ENCODE assay signal across 14 cellular contexts in the genomic region with DNA sequence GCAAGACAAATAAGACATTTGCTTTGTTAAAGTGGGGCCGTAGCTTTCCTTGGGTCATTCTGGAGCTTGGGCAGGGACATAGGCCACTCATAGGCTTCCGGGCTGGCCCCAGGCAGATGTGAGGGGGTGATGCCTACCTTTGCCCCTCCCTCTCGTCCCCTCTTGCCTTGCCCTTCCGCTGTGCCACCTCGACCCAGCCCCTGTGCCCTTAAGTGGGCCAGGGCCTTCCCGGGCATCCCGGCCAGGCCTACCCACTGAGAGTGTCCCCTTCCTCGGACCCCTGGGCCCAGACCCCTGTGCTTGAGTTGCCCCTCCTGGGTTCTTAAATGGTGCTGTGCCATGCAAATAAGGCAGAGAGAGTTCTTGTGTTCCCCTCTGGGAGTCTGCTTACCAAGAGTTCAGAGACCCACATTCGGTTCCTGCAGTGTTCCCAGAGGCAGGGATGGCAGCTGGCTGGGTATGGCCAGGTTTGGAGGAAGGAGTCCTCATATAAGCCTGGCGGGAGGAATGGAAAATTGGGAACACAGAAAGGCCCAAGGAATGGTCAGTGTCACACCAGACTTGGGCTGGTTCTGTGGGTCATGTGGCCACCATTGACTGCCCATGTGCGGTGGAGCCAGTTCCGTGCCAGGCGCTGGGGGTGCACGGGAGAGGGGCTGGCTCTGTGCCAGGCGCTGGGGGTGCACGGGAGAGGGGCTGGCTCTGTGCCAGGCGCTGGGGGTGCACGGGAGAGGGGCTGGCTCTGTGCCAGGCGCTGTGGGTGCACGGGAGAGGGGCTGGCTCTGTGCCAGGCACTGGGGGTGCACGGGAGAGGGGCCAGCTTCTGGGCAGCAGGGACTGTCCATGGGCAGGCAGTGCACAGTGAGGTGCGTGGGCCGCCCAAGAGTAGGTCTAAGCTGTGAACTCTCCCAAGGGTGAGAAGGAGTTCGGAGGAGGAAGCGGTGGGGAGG.
A peak's percentile ranks its signal among the peaks of the same experiment; 100 is the strongest.
DNase-seq lines count a peak whose midpoint lies in the region; ATAC-seq and TF ChIP-seq lines count a peak whose summit lies in the region.
"Had no signal": no experiment of that assay in that cellular context is flagged by ENCODE, and none has a peak within 500 bp of the region (broad histone marks: within the 10 kb centered on the region; RNA-seq: fewer than 3 reads in every experiment).

No MANE protein-coding gene starts in this region.

- H3K36me3 ChIP-seq in BLaER1 treated with 17β-estradiol and CSF1 and Interleukin-3, amounts not matched to agents 10 nM and 100 nM, result peaks cover 0 to 35% (median 5%) of the 10 kb centered on the region in 11 experiments; a peak in 11 of 22 replicates
- H3K36me3 ChIP-seq in body of pancreas (replicated peaks in 1 of 2; ENCODE audit: insufficient read depth in 1 of 2, low read depth in 2 of 2), result no peaks in the 10 kb centered on the region

- no peak overlapping the region for H3K27ac Mint-ChIP-seq in activated T-helper 2 cell treated with anti-CD3 and anti-CD28 coated beads, Interferon-gamma antibody, Interleukin-2, Interleukin-4, amounts not matched to agents 10 μg/mL and 5 μg/mL and 100 μg/mL, durations not matched to agents 14 hours and 24 hours and 36 hours
- H3K27ac Mint-ChIP-seq in H9, result peak overlapping the region in 1 of 3 experiments; percentile 68; a peak in 2 of 7 replicates
- H3K27ac Mint-ChIP-seq: activated B cell treated with CpG ODN at 0.5 μM for 24 hours; activated T-cell treated with anti-CD3 and anti-CD28 coated beads, Interleukin-2, amount 50 U/mL, for 72 hours; memory B cell; stimulated activated naive CD8-positive, alpha-beta T cell treated with anti-CD3 and anti-CD28 coated beads, Interleukin-15, Interleukin-2, amounts not matched to agents 100 ng/mL and 50 ng/mL, for 24 hours had no signal

- H3K4me3 ChIP-seq in BLaER1 treated with 17β-estradiol and CSF1 and Interleukin-3, amounts not matched to agents 10 nM and 100 nM, result no peak overlapping the region
- H3K4me3 ChIP-seq in body of pancreas, result no peak overlapping the region

- H3K27me3 ChIP-seq in BLaER1 treated with 17β-estradiol and CSF1 and Interleukin-3, amounts not matched to agents 10 nM and 100 nM, result no peaks in the 10 kb centered on the region
- H3K27me3 ChIP-seq in body of pancreas, result no peaks in the 10 kb centered on the region
- no peaks in the 10 kb centered on the region for H3K27me3 ChIP-seq in H9 (ENCODE audit: insufficient read depth, low read length)

- no peak overlapping the region for H3T11ph ChIP-seq in H9 (ENCODE audit: low read length)

- H3K4me2 ChIP-seq in BLaER1 treated with 17β-estradiol and CSF1 and Interleukin-3, amounts not matched to agents 10 nM and 100 nM, result peak overlapping the region in 9 of 11 experiments; percentile 49 to 78 (median 70); a peak in 16 of 22 replicates
- no peak overlapping the region for H3K4me2 ChIP-seq in H9 (ENCODE audit: insufficient read depth, insufficient read length, low read length)

- peaks cover 13 to 59% (median 58%) of the 10 kb centered on the region in 10 experiments for H3K4me1 ChIP-seq in BLaER1 treated with 17β-estradiol and CSF1 and Interleukin-3, amounts not matched to agents 10 nM and 100 nM
- H3K4me1 ChIP-seq in body of pancreas (peaks cover 15% of the 10 kb centered on the region), H9 (ENCODE audit: insufficient read depth, low read length) (no peaks in the 10 kb centered on the region)

- no peak for ATAC-seq in body of pancreas
- ATAC-seq in GM18517 (IDR thresholded peaks at IDR 0.05; ENCODE audit: unreplicated experiment), result no peak
- ATAC-seq: activated T-cell treated with anti-CD3 and anti-CD28 coated beads, Interleukin-2, amount 50 U/mL, for 72 hours had no signal

- H3K27ac ChIP-seq in BLaER1 treated with 17β-estradiol and CSF1 and Interleukin-3, amounts not matched to agents 10 nM and 100 nM, result peak overlapping the region in 8 of 11 experiments; percentile 12 to 86 (median 84); a peak in 15 of 22 replicates
- H3K27ac ChIP-seq in body of pancreas (no peak overlapping the region), H9 (ENCODE audit: insufficient read length, low read depth, low read length) (no peak overlapping the region)

- H4K8ac ChIP-seq in H9 (replicated peaks; ENCODE audit: insufficient read length, low read depth, low read length), result no peak overlapping the region

- H3K36me3 Mint-ChIP-seq in activated T-helper 2 cell treated with anti-CD3 and anti-CD28 coated beads, Interferon-gamma antibody, Interleukin-2, Interleukin-4, amounts not matched to agents 10 μg/mL and 5 μg/mL and 100 μg/mL, durations not matched to agents 14 hours and 24 hours and 36 hours (ENCODE audit: low read depth), result peaks cover 10% of the 10 kb centered on the region
- H3K36me3 Mint-ChIP-seq in H9 (ENCODE audit: insufficient read depth in 1 of 3, low read depth in 3 of 3), result no peaks in the 10 kb centered on the region; a peak in 1 of 7 replicates

- intact Hi-C loops in body of pancreas (cut with DNase I), result no loop called here
- intact Hi-C loops in activated T-helper 2 cell treated with anti-CD3 and anti-CD28 coated beads, Interferon-gamma antibody, Interleukin-2, Interleukin-4, amounts not matched to agents 10 μg/mL and 5 μg/mL and 100 μg/mL, durations not matched to agents 14 hours and 24 hours and 36 hours (cut with micrococcal nuclease), result no loop called here

- no peaks in the 10 kb centered on the region for H3K27me3 Mint-ChIP-seq in activated T-helper 2 cell treated with anti-CD3 and anti-CD28 coated beads, Interferon-gamma antibody, Interleukin-2, Interleukin-4, amounts not matched to agents 10 μg/mL and 5 μg/mL and 100 μg/mL, durations not matched to agents 14 hours and 24 hours and 36 hours (ENCODE audit: low read depth)
- peaks cover 4% of the 10 kb centered on the region; the same call in 1 of the 2 replicates for H3K27me3 Mint-ChIP-seq in H9 (ENCODE audit: low read depth)
- H3K27me3 Mint-ChIP-seq: activated B cell treated with CpG ODN at 0.5 μM for 24 hours; memory B cell; stimulated activated naive CD8-positive, alpha-beta T cell treated with anti-CD3 and anti-CD28 coated beads, Interleukin-15, Interleukin-2, amounts not matched to agents 100 ng/mL and 50 ng/mL, for 24 hours had no signal

- H3K9me3 Mint-ChIP-seq in activated T-helper 2 cell treated with anti-CD3 and anti-CD28 coated beads, Interferon-gamma antibody, Interleukin-2, Interleukin-4, amounts not matched to agents 10 μg/mL and 5 μg/mL and 100 μg/mL, durations not matched to agents 14 hours and 24 hours and 36 hours, result no peaks in the 10 kb centered on the region
- H3K9me3 Mint-ChIP-seq in H9, result no peaks in the 10 kb centered on the region
- H3K9me3 Mint-ChIP-seq: activated B cell treated with CpG ODN at 0.5 μM for 24 hours; activated T-cell treated with anti-CD3 and anti-CD28 coated beads, Interleukin-2, amount 50 U/mL, for 72 hours; memory B cell; stimulated activated naive CD8-positive, alpha-beta T cell treated with anti-CD3 and anti-CD28 coated beads, Interleukin-15, Interleukin-2, amounts not matched to agents 100 ng/mL and 50 ng/mL, for 24 hours had no signal

- no peak overlapping the region for H2BK12ac ChIP-seq in H9 (ENCODE audit: insufficient read length, low read depth, low read length)

- no peaks in the 10 kb centered on the region for H3K79me2 ChIP-seq in H9 (ENCODE audit: insufficient read depth, low read length)

- H3K9me3 ChIP-seq in BLaER1 treated with 17β-estradiol and CSF1 and Interleukin-3, amounts not matched to agents 10 nM and 100 nM (replicated peaks in 1 of 11), result peaks cover 0 to 31% (median 21%) of the 10 kb centered on the region in 11 experiments; a peak in 18 of 22 replicates
- H3K9me3 ChIP-seq in body of pancreas, result no peaks in the 10 kb centered on the region
- H3K9me3 ChIP-seq in H9 (ENCODE audit: control insufficient read depth, low read depth, low read length), result no peaks in the 10 kb centered on the region

- no peak overlapping the region for H4K91ac ChIP-seq in H9 (ENCODE audit: insufficient read length, low read depth, low read length)

- no peak overlapping the region; the same call in 1 of the 2 replicates for H3K14ac ChIP-seq in H9 (ENCODE audit: insufficient read depth, low read length)

- 54 to 78% methylated on average over 17 to 24 of the region's 25 CpGs for WGBS in body of pancreas, 2 donors
- WGBS in H9 (ENCODE audit: extremely low coverage, insufficient read length, low lambda C conversion rate), result no CpG with 5 or more reads among the region's 25 CpGs

- peaks cover 12% of the 10 kb centered on the region for H3K4me1 Mint-ChIP-seq in activated T-helper 2 cell treated with anti-CD3 and anti-CD28 coated beads, Interferon-gamma antibody, Interleukin-2, Interleukin-4, amounts not matched to agents 10 μg/mL and 5 μg/mL and 100 μg/mL, durations not matched to agents 14 hours and 24 hours and 36 hours (ENCODE audit: low read depth)
- peaks cover 9 to 19% of the 10 kb centered on the region in 2 experiments for H3K4me1 Mint-ChIP-seq in H9

- H2BK20ac ChIP-seq in H9 (ENCODE audit: low read depth, low read length, poor library complexity, severe bottlenecking), result no peak overlapping the region

- no peak overlapping the region for H2BK5ac ChIP-seq in H9 (ENCODE audit: insufficient read length, low read length)

- H3K79me1 ChIP-seq in H9 (ENCODE audit: insufficient read depth, low read depth, low read length, poor library complexity, severe bottlenecking), result no peaks in the 10 kb centered on the region

- no peak overlapping the region; the same call in 1 of the 2 replicates for H3K4ac ChIP-seq in H9 (ENCODE audit: low read depth, low read length)

- H3K23ac ChIP-seq in H9 (ENCODE audit: insufficient read length, low read depth, low read length), result no peak overlapping the region

- H3K4me3 Mint-ChIP-seq in activated T-helper 2 cell treated with anti-CD3 and anti-CD28 coated beads, Interferon-gamma antibody, Interleukin-2, Interleukin-4, amounts not matched to agents 10 μg/mL and 5 μg/mL and 100 μg/mL, durations not matched to agents 14 hours and 24 hours and 36 hours (ENCODE audit: low read depth), result no peak overlapping the region
- no peak overlapping the region for H3K4me3 Mint-ChIP-seq in H9
- H3K4me3 Mint-ChIP-seq: activated B cell treated with CpG ODN at 0.5 μM for 24 hours; activated T-cell treated with anti-CD3 and anti-CD28 coated beads, Interleukin-2, amount 50 U/mL, for 72 hours; memory B cell; stimulated activated naive CD8-positive, alpha-beta T cell treated with anti-CD3 and anti-CD28 coated beads, Interleukin-15, Interleukin-2, amounts not matched to agents 100 ng/mL and 50 ng/mL, for 24 hours had no signal

- H2AK5ac ChIP-seq in H9 (ENCODE audit: insufficient read length, low read length), result no peak overlapping the region

- no peak for TF ChIP-seq POLR2A in body of pancreas (IDR thresholded peaks at IDR 0.05)

- H3K56ac ChIP-seq in H9 (ENCODE audit: insufficient read length, low read depth, low read length), result no peak overlapping the region

- no peak overlapping the region for H2BK15ac ChIP-seq in H9 (ENCODE audit: low read depth, low read length)

- DNase-seq in NCI-H1105 treated with DMSO at 0.1 percent for 48 hours (lab: John Stamatoyannopoulos, UW), result peak; percentile 90
- peak in 3 of 4 donors; percentile 26 to 45 (median 36) for DNase-seq in body of pancreas
- DNase-seq in mesenteric fat pad (ENCODE audit: low spot score), result peak; percentile 88
- DNase-seq in activated T-helper 2 cell treated with anti-CD3 and anti-CD28 coated beads, Interferon-gamma antibody, Interleukin-2, Interleukin-4, amounts not matched to agents 10 μg/mL and 5 μg/mL and 100 μg/mL, durations not matched to agents 14 hours and 24 hours and 36 hours (ENCODE audit: low spot score), result no peak
- DNase-seq in HUDEP-2 (lab: John Stamatoyannopoulos, UW; ENCODE audit: unreplicated experiment in 76 of 76), result no peak
- no peak for DNase-seq in H9
- DNase-seq: activated B cell treated with CpG ODN at 0.5 μM for 24 hours; activated T-cell treated with anti-CD3 and anti-CD28 coated beads, Interleukin-2, amount 50 U/mL, for 72 hours; NK-92 treated with Interleukin-12 subunit alpha and Interleukin-12 subunit beta, amount 100 ng/mL, for 24 hours; stimulated activated CD4-positive, alpha-beta T cell treated with anti-CD3 and anti-CD28 coated beads, Interleukin-2, amount 100 ng/mL, for 48 hours had no signal

- H4K20me1 ChIP-seq in BLaER1 treated with 17β-estradiol and CSF1 and Interleukin-3, amounts not matched to agents 10 nM and 100 nM, result no peaks in the 10 kb centered on the region
- no peaks in the 10 kb centered on the region for H4K20me1 ChIP-seq in H9 (ENCODE audit: control insufficient read depth, insufficient read depth, insufficient read length)

- no peaks in the 10 kb centered on the region for H3K23me2 ChIP-seq in H9 (ENCODE audit: insufficient read length, low read depth, low read length, poor library complexity, severe bottlenecking)

- no peak overlapping the region for H4K5ac ChIP-seq in H9 (ENCODE audit: insufficient read length, low read depth, low read length)

- no peak overlapping the region for H3K18ac ChIP-seq in H9 (ENCODE audit: insufficient read length, low read depth, low read length)

- H3K9ac ChIP-seq in BLaER1 treated with 17β-estradiol and CSF1 and Interleukin-3, amounts not matched to agents 10 nM and 100 nM, result peak overlapping the region in 1 of 11 experiments; percentile 11; a peak in 3 of 22 replicates
- H3K9ac ChIP-seq in H9 (ENCODE audit: extremely low read depth, insufficient read length, low read length), result no peak overlapping the region

- no peak overlapping the region for H2AFZ ChIP-seq in H9 (ENCODE audit: low read length)

- TF ChIP-seq CTCF in body of pancreas (IDR thresholded peaks at IDR 0.05) (no peak), H9 (conservative IDR thresholded peaks at IDR 0.05) (no peak)

- H2BK120ac ChIP-seq in H9 (ENCODE audit: low read depth, low read length, poor library complexity, severe bottlenecking), result no peak overlapping the region

Comparison
In these comparisons a context has a peak if more than half of its experiments do, and no peak if none do; other contexts are left out.
1. H3K27ac ChIP-seq: peak in BLaER1 treated with 17β-estradiol and CSF1 and Interleukin-3, amounts not matched to agents 10 nM and 100 nM (8 of 11); none in body of pancreas (0 of 4) and H9 (single experiment).
2. DNase-seq: peak in NCI-H1105 treated with DMSO at 0.1 percent for 48 hours (single experiment), body of pancreas (3 of 4) and mesenteric fat pad (single experiment); none in activated T-helper 2 cell treated with anti-CD3 and anti-CD28 coated beads, Interferon-gamma antibody, Interleukin-2, Interleukin-4, amounts not matched to agents 10 μg/mL and 5 μg/mL and 100 μg/mL, durations not matched to agents 14 hours and 24 hours and 36 hours (single experiment), HUDEP-2 (0 of 76) and H9 (single experiment).